ENCODE assay signal across 7 cellular contexts in the genomic region with DNA sequence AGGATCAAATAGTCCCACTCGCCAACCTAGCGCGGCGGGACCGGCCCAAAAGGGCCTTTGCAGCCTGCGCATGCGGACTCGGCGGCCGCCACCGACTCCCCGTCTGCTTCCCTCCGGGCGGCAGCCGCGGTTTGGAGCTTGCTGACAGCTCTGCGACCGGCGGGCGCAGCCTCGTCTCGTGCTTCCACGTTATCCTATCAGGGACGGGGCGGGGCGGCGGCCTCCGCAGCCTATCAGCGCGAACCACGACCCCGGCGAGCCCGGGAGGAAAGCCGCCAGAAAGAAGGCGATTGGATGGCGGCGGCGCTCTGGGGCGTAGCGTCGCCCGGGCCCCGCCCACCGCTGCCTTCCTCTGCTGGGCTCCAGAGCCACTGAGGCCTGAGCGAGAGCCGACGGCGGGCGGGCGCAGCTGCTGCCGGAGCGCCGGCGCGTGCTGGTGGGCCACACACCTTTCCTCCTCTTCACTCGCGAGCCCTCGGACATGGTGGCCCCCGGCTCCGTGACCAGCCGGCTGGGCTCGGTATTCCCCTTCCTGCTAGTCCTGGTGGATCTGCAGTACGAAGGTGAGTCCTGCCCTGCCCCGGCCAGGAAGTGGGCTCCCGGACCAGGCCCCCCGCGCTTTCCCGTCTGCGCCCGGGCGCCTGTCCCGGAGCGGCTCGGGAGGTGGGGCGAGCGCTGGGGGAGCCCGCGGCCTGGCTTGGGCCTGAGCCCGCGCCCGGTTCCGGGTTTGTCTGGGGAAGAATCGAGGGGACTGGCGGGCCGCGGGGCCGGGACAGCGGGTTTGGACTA. TPM values are rescaled to one million over a fixed set of nuclear protein-coding genes. Genes with fewer than 3 reads are reported as not detected.
A peak's percentile ranks its signal among the peaks of the same experiment; 100 is the strongest.
DNase-seq lines count a peak whose midpoint lies in the region; ATAC-seq lines count a peak whose summit lies in the region.

A gene with protein sequence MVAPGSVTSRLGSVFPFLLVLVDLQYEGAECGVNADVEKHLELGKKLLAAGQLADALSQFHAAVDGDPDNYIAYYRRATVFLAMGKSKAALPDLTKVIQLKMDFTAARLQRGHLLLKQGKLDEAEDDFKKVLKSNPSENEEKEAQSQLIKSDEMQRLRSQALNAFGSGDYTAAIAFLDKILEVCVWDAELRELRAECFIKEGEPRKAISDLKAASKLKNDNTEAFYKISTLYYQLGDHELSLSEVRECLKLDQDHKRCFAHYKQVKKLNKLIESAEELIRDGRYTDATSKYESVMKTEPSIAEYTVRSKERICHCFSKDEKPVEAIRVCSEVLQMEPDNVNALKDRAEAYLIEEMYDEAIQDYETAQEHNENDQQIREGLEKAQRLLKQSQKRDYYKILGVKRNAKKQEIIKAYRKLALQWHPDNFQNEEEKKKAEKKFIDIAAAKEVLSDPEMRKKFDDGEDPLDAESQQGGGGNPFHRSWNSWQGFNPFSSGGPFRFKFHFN (plus strand): TSS at position 365 of the 789 bp plus-strand sequence. CDS start 117 bp downstream, at position 482.

- peak; percentile 89 for ATAC-seq in GM18508 (IDR thresholded peaks at IDR 0.05; ENCODE audit: insufficient read depth, unreplicated experiment)
- peak; percentile 97 for ATAC-seq in HG03025 (IDR thresholded peaks at IDR 0.05; ENCODE audit: low FRiP score, unreplicated experiment)

- DNase-seq in NCI-H2081 (lab: John Stamatoyannopoulos, UW) = peak; percentile 95 to 97
- DNase-seq in T1000 (lab: John Stamatoyannopoulos, UW) = peak; percentile 89
- DNase-seq in astrocyte of the hippocampus (ENCODE audit: low read depth, low spot score) = peak; percentile 100
- DNase-seq in hepatic stellate cell (ENCODE audit: low spot score) = peak; percentile 98
- DNase-seq in renal cortical epithelial cell (ENCODE audit: low read depth) = peak; percentile 90

RNA-seq across cellular contexts. Expression of the gene that starts here (rescaled TPM):
- total RNA-seq in renal cortical epithelial cell = 84.6 and 93.1 TPM in 2 replicates

Comparison
In these comparisons a context has a peak if more than half of its experiments do, and no peak if none do; other contexts are left out.
1. Peak in every context shown above with its lines: DNase-seq and ATAC-seq.